In genomic region chr4:102429553-102429952, GRCh38 we compare ENCODE assay signal across 12 cellular contexts.
DNase-seq lines count a peak whose midpoint lies in the region; ATAC-seq, FAIRE-seq and TF ChIP-seq lines count a peak whose summit lies in the region.
"Had no signal": no experiment of that assay in that cellular context is flagged by ENCODE, and none has a peak within 500 bp of the region (broad histone marks: within the 10 kb centered on the region; RNA-seq: fewer than 3 reads in every experiment).

No MANE protein-coding gene starts in this region.

- POLR2A ChIA-PET in GM10248 (lab: Yijun Ruan, JAX) = no interaction called here

- H3K36me3 ChIP-seq in Karpas-422 (ENCODE audit: insufficient read depth, low read length) = no peaks in the 10 kb centered on the region
- H3K36me3 ChIP-seq: esophagus squamous epithelium, suprapubic skin had no signal

- no peaks in the 10 kb centered on the region for H3K4me1 Mint-ChIP-seq in activated T-helper 17 cell treated with anti-CD3 and anti-CD28 coated beads, Interleukin-2, amount 50 U/mL, for 72 hours

- no peaks in the 10 kb centered on the region for H3K9me3 Mint-ChIP-seq in activated T-helper 17 cell treated with anti-CD3 and anti-CD28 coated beads, Interleukin-2, amount 50 U/mL, for 72 hours

- H3K79me2 ChIP-seq in Karpas-422 (ENCODE audit: low read length) = no peaks in the 10 kb centered on the region

- no peak overlapping the region for H3K27ac ChIP-seq in Karpas-422 (ENCODE audit: low read length)
- H3K27ac ChIP-seq: esophagus squamous epithelium, suprapubic skin had no signal

- H4K20me1 ChIP-seq in Karpas-422 (ENCODE audit: insufficient read depth, low read depth, low read length) = no peaks in the 10 kb centered on the region

- no peak overlapping the region for H3K27ac Mint-ChIP-seq in activated T-helper 17 cell treated with anti-CD3 and anti-CD28 coated beads, Interleukin-2, amount 50 U/mL, for 72 hours

- ATAC-seq in activated T-helper 17 cell treated with anti-CD3 and anti-CD28 coated beads, Interleukin-2, amount 50 U/mL, for 72 hours (replicated peaks) = no peak
- ATAC-seq in GM19324 (IDR thresholded peaks at IDR 0.05; ENCODE audit: low FRiP score, unreplicated experiment) = no peak

- H3K4me3 ChIP-seq in Karpas-422 (ENCODE audit: low read length) = no peak overlapping the region
- H3K4me3 ChIP-seq: suprapubic skin had no signal

- H3K36me3 Mint-ChIP-seq in activated T-helper 17 cell treated with anti-CD3 and anti-CD28 coated beads, Interleukin-2, amount 50 U/mL, for 72 hours (ENCODE audit: low read depth) = no peaks in the 10 kb centered on the region

- H3K9ac ChIP-seq in Karpas-422 (ENCODE audit: low read length) = no peak overlapping the region

- H3K4me1 ChIP-seq in Karpas-422 (ENCODE audit: low read length) = peaks cover 7% of the 10 kb centered on the region

- H3K9me2 ChIP-seq in Karpas-422 (replicated peaks; ENCODE audit: insufficient read depth, low read length) = no peaks in the 10 kb centered on the region

- peak; percentile 94 for FAIRE-seq in H54 (lab: Jason Lieb, UNC)

- H3K9me3 ChIP-seq in Karpas-422 (ENCODE audit: low read length) = no peaks in the 10 kb centered on the region
- H3K9me3 ChIP-seq: esophagus squamous epithelium, suprapubic skin had no signal

- H3K4me3 Mint-ChIP-seq in activated T-helper 17 cell treated with anti-CD3 and anti-CD28 coated beads, Interleukin-2, amount 50 U/mL, for 72 hours = peak overlapping the region; percentile 0

- TF ChIP-seq POLR2A in H54 (IDR thresholded peaks at IDR 0.05; ENCODE audit: low read depth, low read length) = no peak

- CTCF ChIA-PET in GM10248 (lab: Yijun Ruan, JAX) = interaction anchor here (1.2 to 3.8 kb wide), 8 partner anchors 8 to 670 kb away, joined by 3 to 16 read pairs (median 6); partner anchors contain the start of gene BDH2

- in situ Hi-C loops in ACHN (cut with HindIII; ENCODE audit: low pct_ligation_motif_present, low pct_unique_long_range_greater_than_20kb, low sequenced_read_pairs) = no loop called here

- H2AFZ ChIP-seq in Karpas-422 (ENCODE audit: low read length) = no peak overlapping the region

- no peaks in the 10 kb centered on the region for H3K27me3 Mint-ChIP-seq in activated T-helper 17 cell treated with anti-CD3 and anti-CD28 coated beads, Interleukin-2, amount 50 U/mL, for 72 hours

- no peak overlapping the region for H3K4me2 ChIP-seq in Karpas-422 (ENCODE audit: low read depth, low read length, poor library complexity, severe bottlenecking)

- no peaks in the 10 kb centered on the region for H3K27me3 ChIP-seq in Karpas-422 (ENCODE audit: low read length)
- H3K27me3 ChIP-seq: esophagus squamous epithelium, suprapubic skin had no signal

- TF ChIP-seq CTCF in GM10248 (IDR thresholded peaks at IDR 0.05; ENCODE audit: control extremely low read depth, extremely low read depth, low read depth, missing control alignments) = no peak

- DNase-seq in ACHN = peak; percentile 83
- DNase-seq in H54 (ENCODE audit: insufficient read length, low spot score) = peak; percentile 13
- DNase-seq in iris pigment epithelial cell (ENCODE audit: low read depth) = peak; percentile 82
- no peak for DNase-seq in GM10248 (ENCODE audit: extremely low spot score)
- DNase-seq in Karpas-422 = no peak
- DNase-seq in NCI-H446 treated with DMSO at 0.1 percent for 48 hours (lab: John Stamatoyannopoulos, UW) = no peak
- DNase-seq: Calu3, esophagus squamous epithelium, NCI-H748 treated with DMSO at 0.1 percent for 48 hours had no signal

Comparison
In these comparisons a context has a peak if more than half of its experiments do, and no peak if none do; other contexts are left out.
1. DNase-seq: peak in ACHN (single experiment), H54 (single experiment) and iris pigment epithelial cell (single experiment); none in GM10248 (single experiment), Karpas-422 (single experiment) and NCI-H446 treated with DMSO at 0.1 percent for 48 hours (single experiment).